Comparison of ENCODE assay signal across 8 cellular contexts in the genomic region with DNA sequence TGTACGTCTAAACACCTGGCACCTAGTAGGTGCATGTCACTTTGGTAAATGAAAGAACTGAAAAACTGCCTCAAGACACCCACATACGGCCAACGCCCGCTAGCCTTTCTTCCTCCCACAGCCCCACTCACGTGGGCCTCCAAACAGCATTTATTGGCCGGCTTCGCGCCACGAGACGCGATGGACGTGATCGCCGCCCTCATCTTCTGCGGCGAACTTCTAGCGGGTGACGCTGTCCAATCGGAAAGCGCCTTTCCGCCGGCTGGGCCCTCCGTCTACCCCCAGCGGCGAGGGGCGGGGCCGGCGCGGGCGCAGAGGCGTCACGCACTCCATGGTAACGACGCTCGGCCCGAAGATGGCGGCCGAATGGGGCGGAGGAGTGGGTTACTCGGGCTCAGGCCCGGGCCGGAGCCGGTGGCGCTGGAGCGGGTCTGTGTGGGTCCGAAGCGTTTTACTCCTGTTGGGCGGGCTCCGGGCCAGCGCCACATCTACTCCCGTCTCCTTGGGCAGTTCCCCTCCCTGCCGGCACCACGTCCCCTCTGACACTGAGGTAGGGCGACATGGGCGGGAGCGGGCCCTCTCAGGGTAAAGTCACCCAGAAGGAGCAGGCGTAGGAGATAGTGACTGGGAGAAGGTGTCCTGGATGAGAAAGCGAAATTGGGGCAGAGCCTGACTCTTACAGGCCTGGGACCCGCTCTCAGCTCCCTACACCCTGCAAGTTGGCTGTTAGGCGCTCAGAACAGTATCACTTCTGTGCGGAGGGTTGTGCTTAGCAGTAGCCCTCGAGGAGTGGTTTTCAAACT. TPM values are rescaled to one million over a fixed set of nuclear protein-coding genes. Genes with fewer than 3 reads are reported as not detected.
DNase-seq lines count a peak whose midpoint lies in the region; TF ChIP-seq lines count a peak whose summit lies in the region.

A gene with protein sequence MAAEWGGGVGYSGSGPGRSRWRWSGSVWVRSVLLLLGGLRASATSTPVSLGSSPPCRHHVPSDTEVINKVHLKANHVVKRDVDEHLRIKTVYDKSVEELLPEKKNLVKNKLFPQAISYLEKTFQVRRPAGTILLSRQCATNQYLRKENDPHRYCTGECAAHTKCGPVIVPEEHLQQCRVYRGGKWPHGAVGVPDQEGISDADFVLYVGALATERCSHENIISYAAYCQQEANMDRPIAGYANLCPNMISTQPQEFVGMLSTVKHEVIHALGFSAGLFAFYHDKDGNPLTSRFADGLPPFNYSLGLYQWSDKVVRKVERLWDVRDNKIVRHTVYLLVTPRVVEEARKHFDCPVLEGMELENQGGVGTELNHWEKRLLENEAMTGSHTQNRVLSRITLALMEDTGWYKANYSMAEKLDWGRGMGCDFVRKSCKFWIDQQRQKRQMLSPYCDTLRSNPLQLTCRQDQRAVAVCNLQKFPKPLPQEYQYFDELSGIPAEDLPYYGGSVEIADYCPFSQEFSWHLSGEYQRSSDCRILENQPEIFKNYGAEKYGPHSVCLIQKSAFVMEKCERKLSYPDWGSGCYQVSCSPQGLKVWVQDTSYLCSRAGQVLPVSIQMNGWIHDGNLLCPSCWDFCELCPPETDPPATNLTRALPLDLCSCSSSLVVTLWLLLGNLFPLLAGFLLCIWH (plus strand): TSS at position 327 of the 803 bp plus-strand sequence. CDS start 29 bp downstream, at position 356.

- H3K27ac Mint-ChIP-seq in H9 (peak within 1 kb of the TSS in 2 of 3 experiments; percentile 39 to 96; a peak in 3 of 7 replicates), nephron progenitor cell (peak within 1 kb of the TSS; percentile 70)
- peak within 1 kb of the TSS; percentile 97 for H3K27ac Mint-ChIP-seq in stimulated activated naive CD8-positive, alpha-beta T cell treated with anti-CD3 and anti-CD28 coated beads, Interleukin-15, Interleukin-2, amounts not matched to agents 100 ng/mL and 50 ng/mL, for 24 hours

- H2BK12ac ChIP-seq in H9 (ENCODE audit: insufficient read length, low read depth, low read length), result no peak within 1 kb of the TSS

- H4K20me1 ChIP-seq in H9 (ENCODE audit: control insufficient read depth, insufficient read depth, insufficient read length), result no peaks in the 10 kb centered on the region

- no peaks in the 10 kb centered on the region for H3K4me1 ChIP-seq in ES-I3 (ENCODE audit: insufficient read depth, low read length)
- peaks cover 2% of the 10 kb centered on the region; the same call in 1 of the 2 replicates for H3K4me1 ChIP-seq in H9 (ENCODE audit: insufficient read depth, low read length)

- peak; percentile 93 for DNase-seq in H9
- DNase-seq in M059J (ENCODE audit: low read depth), result peak; percentile 98
- DNase-seq in activated effector memory CD4-positive, alpha-beta T cell treated with anti-CD3 and anti-CD28 coated beads, Interleukin-2, amount 50 U/mL, for 16 hours, result peak; percentile 99
- peak; percentile 95 for DNase-seq in fibroblast of the aortic adventitia (ENCODE audit: low read depth)
- DNase-seq in nephron progenitor cell, result peak; percentile 96

- H3K56ac ChIP-seq in H9 (ENCODE audit: insufficient read length, low read depth, low read length), result no peak within 1 kb of the TSS

- H3K9ac ChIP-seq in ES-I3 (ENCODE audit: low read depth, low read length), result peak within 1 kb of the TSS; percentile 56
- peak within 1 kb of the TSS; percentile 36 for H3K9ac ChIP-seq in H9 (ENCODE audit: extremely low read depth, insufficient read length, low read length)

- H3K79me1 ChIP-seq in H9 (ENCODE audit: insufficient read depth, low read depth, low read length, poor library complexity, severe bottlenecking), result no peaks in the 10 kb centered on the region

- peaks cover 13% of the 10 kb centered on the region for H3K27me3 Mint-ChIP-seq in H9 (ENCODE audit: low read depth)
- H3K27me3 Mint-ChIP-seq in nephron progenitor cell (ENCODE audit: low read depth, poor library complexity), result peaks cover 14% of the 10 kb centered on the region
- H3K27me3 Mint-ChIP-seq in stimulated activated naive CD8-positive, alpha-beta T cell treated with anti-CD3 and anti-CD28 coated beads, Interleukin-15, Interleukin-2, amounts not matched to agents 100 ng/mL and 50 ng/mL, for 24 hours, result no peaks in the 10 kb centered on the region

- H4K91ac ChIP-seq in H9 (ENCODE audit: insufficient read length, low read depth, low read length), result no peak within 1 kb of the TSS

- peaks cover 0 to 19% (median 16%) of the 10 kb centered on the region in 3 experiments; a peak in 6 of 7 replicates for H3K36me3 Mint-ChIP-seq in H9 (ENCODE audit: insufficient read depth in 1 of 3, low read depth in 3 of 3)
- peaks cover 11% of the 10 kb centered on the region for H3K36me3 Mint-ChIP-seq in nephron progenitor cell (ENCODE audit: low read depth)
- H3K36me3 Mint-ChIP-seq in stimulated activated naive CD8-positive, alpha-beta T cell treated with anti-CD3 and anti-CD28 coated beads, Interleukin-15, Interleukin-2, amounts not matched to agents 100 ng/mL and 50 ng/mL, for 24 hours (ENCODE audit: low read depth), result peaks cover 28% of the 10 kb centered on the region

- no peaks in the 10 kb centered on the region for H3K27me3 ChIP-seq in H9 (ENCODE audit: insufficient read depth, low read length)

- H3K14ac ChIP-seq in H9 (ENCODE audit: insufficient read depth, low read length), result peak within 1 kb of the TSS; percentile 74; the same call in 1 of the 2 replicates

- no peak within 1 kb of the TSS for H3K4ac ChIP-seq in H9 (ENCODE audit: low read depth, low read length)

- H3K9me3 ChIP-seq in ES-I3 (ENCODE audit: control insufficient read depth, insufficient read depth, low read length) (no peaks in the 10 kb centered on the region), H9 (ENCODE audit: control insufficient read depth, low read depth, low read length) (no peaks in the 10 kb centered on the region)

- H3T11ph ChIP-seq in H9 (ENCODE audit: low read length), result no peak within 1 kb of the TSS

- no peak within 1 kb of the TSS for H2AK5ac ChIP-seq in H9 (ENCODE audit: insufficient read length, low read length)

- peak within 1 kb of the TSS; percentile 9 for H3K18ac ChIP-seq in H9 (ENCODE audit: insufficient read length, low read depth, low read length)

- H3K4me3 Mint-ChIP-seq in H9 (peak within 1 kb of the TSS; percentile 84 to 91), nephron progenitor cell (peak within 1 kb of the TSS; percentile 86)
- H3K4me3 Mint-ChIP-seq in stimulated activated naive CD8-positive, alpha-beta T cell treated with anti-CD3 and anti-CD28 coated beads, Interleukin-15, Interleukin-2, amounts not matched to agents 100 ng/mL and 50 ng/mL, for 24 hours, result peak within 1 kb of the TSS; percentile 89

- H3K23me2 ChIP-seq in H9 (ENCODE audit: insufficient read length, low read depth, low read length, poor library complexity, severe bottlenecking), result peaks cover 7% of the 10 kb centered on the region

- no peak within 1 kb of the TSS for H2BK5ac ChIP-seq in H9 (ENCODE audit: insufficient read length, low read length)

- H4K8ac ChIP-seq in H9 (replicated peaks; ENCODE audit: insufficient read length, low read depth, low read length), result no peak within 1 kb of the TSS

- H2AFZ ChIP-seq in H9 (ENCODE audit: low read length), result no peak within 1 kb of the TSS

- H3K4me1 Mint-ChIP-seq in H9, result peaks cover 18 to 27% of the 10 kb centered on the region in 2 experiments
- peaks cover 45% of the 10 kb centered on the region for H3K4me1 Mint-ChIP-seq in nephron progenitor cell
- H3K4me1 Mint-ChIP-seq in stimulated activated naive CD8-positive, alpha-beta T cell treated with anti-CD3 and anti-CD28 coated beads, Interleukin-15, Interleukin-2, amounts not matched to agents 100 ng/mL and 50 ng/mL, for 24 hours (ENCODE audit: low read depth), result peaks cover 66% of the 10 kb centered on the region

- H2BK20ac ChIP-seq in H9 (ENCODE audit: low read depth, low read length, poor library complexity, severe bottlenecking), result no peak within 1 kb of the TSS

- no peaks in the 10 kb centered on the region for H3K79me2 ChIP-seq in H9 (ENCODE audit: insufficient read depth, low read length)

- H2BK120ac ChIP-seq in H9 (ENCODE audit: low read depth, low read length, poor library complexity, severe bottlenecking), result no peak within 1 kb of the TSS

- no CpG with 5 or more reads among the region's 62 CpGs for WGBS in H9 (ENCODE audit: extremely low coverage, insufficient read length, low lambda C conversion rate)

- H3K9me3 Mint-ChIP-seq in H9, result no peaks in the 10 kb centered on the region
- no peaks in the 10 kb centered on the region for H3K9me3 Mint-ChIP-seq in nephron progenitor cell
- H3K9me3 Mint-ChIP-seq in stimulated activated naive CD8-positive, alpha-beta T cell treated with anti-CD3 and anti-CD28 coated beads, Interleukin-15, Interleukin-2, amounts not matched to agents 100 ng/mL and 50 ng/mL, for 24 hours, result no peaks in the 10 kb centered on the region

- TF ChIP-seq CTCF in H9 (conservative IDR thresholded peaks at IDR 0.05) (no peak), fibroblast of the aortic adventitia (IDR thresholded peaks at IDR 0.05; ENCODE audit: insufficient read depth, low read length) (no peak), nephron progenitor cell (IDR thresholded peaks at IDR 0.05) (no peak)

- H3K23ac ChIP-seq in H9 (ENCODE audit: insufficient read length, low read depth, low read length), result no peak within 1 kb of the TSS

- peak; percentile 71 for TF ChIP-seq POLR2A in Raji (IDR thresholded peaks at IDR 0.05; ENCODE audit: insufficient read depth, low read depth, low read length)

- peak within 1 kb of the TSS; percentile 95 for H3K4me2 ChIP-seq in H9 (ENCODE audit: insufficient read depth, insufficient read length, low read length)

- peak within 1 kb of the TSS; percentile 94 for H3K4me3 ChIP-seq in fibroblast of the aortic adventitia (ENCODE audit: low read depth, low read length)

- H3K36me3 ChIP-seq in ES-I3 (ENCODE audit: insufficient read depth, low read length), result peaks cover 7% of the 10 kb centered on the region; the same call in 1 of the 2 replicates

- no peak within 1 kb of the TSS for H2BK15ac ChIP-seq in H9 (ENCODE audit: low read depth, low read length)

- H3K27ac ChIP-seq in H9 (ENCODE audit: insufficient read length, low read depth, low read length), result no peak within 1 kb of the TSS

- H4K5ac ChIP-seq in H9 (ENCODE audit: insufficient read length, low read depth, low read length), result no peak within 1 kb of the TSS

RNA-seq across cellular contexts. Expression of the gene that starts here (rescaled TPM):
- total RNA-seq in H9 (2021) (3.8 and 4.5 TPM in 2 replicates), fibroblast of the aortic adventitia (ENCODE audit: low replicate concordance) (9.2 and 18.1 TPM in 2 replicates)
- total RNA-seq in M059J (2014; rRNA removed; shearing (Covaris generic)), result 7.1 and 7.7 TPM in 2 replicates
